In genomic region chr2:63064661-63065060, GRCh38 we compare ENCODE assay signal across 9 cellular contexts. TPM values are rescaled to one million over a fixed set of nuclear protein-coding genes. Genes with fewer than 3 reads are reported as not detected.
"Had no signal": no experiment of that assay in that cellular context is flagged by ENCODE, and none has a peak within 500 bp of the region (broad histone marks: within the 10 kb centered on the region; RNA-seq: fewer than 3 reads in every experiment).

No MANE protein-coding gene starts in this region.

- ATAC-seq: GM23338, HCT116 had no signal

- H2AFZ ChIP-seq: GM23248, GM23338 had no signal

- H3K36me3 ChIP-seq: HAP-1 had no signal

- H3K4me2 ChIP-seq: GM23338 had no signal

- H3K27ac ChIP-seq: GM23248 had no signal

- H3K4me1 ChIP-seq: HAP-1 had no signal

- DNase-seq: GM23248, GOT3, H7, H9, HCEC 1CT, HFFc6 had no signal

- H3K4me3 ChIP-seq: GM23248, GM23338, HAP-1 had no signal

- H3K9me3 ChIP-seq: HAP-1 had no signal

RNA-seq across cellular contexts. Expression of gene OTX1, which starts 14.0 kb away (rescaled TPM):
- total RNA-seq: GM23248 had no signal
